11 cellular contexts compared by ENCODE assay signal in genomic region chr2:59232394-59233165, GRCh38.
A peak's percentile ranks its signal among the peaks of the same experiment; 100 is the strongest.
DNase-seq lines count a peak whose midpoint lies in the region; ATAC-seq and TF ChIP-seq lines count a peak whose summit lies in the region.
"Had no signal": no experiment of that assay in that cellular context is flagged by ENCODE, and none has a peak within 500 bp of the region (broad histone marks: within the 10 kb centered on the region; RNA-seq: fewer than 3 reads in every experiment).

No MANE protein-coding gene starts in this region.

- H3K4me1 ChIP-seq in PC-3 (ENCODE audit: insufficient read depth, low read length) (no peaks in the 10 kb centered on the region), right cardiac atrium (ENCODE audit: control insufficient read depth, insufficient read depth, low read length) (no peaks in the 10 kb centered on the region)
- H3K4me1 ChIP-seq: heart left ventricle, upper lobe of right lung had no signal

- ATAC-seq in GM19023 (IDR thresholded peaks at IDR 0.05; ENCODE audit: unreplicated experiment): peak; percentile 83
- peak; percentile 91 for ATAC-seq in GM21786 (IDR thresholded peaks at IDR 0.05; ENCODE audit: unreplicated experiment)
- peak; percentile 94 for ATAC-seq in HG03342 (IDR thresholded peaks at IDR 0.05; ENCODE audit: unreplicated experiment)
- ATAC-seq in PC-3: no peak
- no peak for ATAC-seq in Right ventricle myocardium inferior
- ATAC-seq in right cardiac atrium: no peak
- ATAC-seq: heart left ventricle, upper lobe of right lung had no signal

- no peak overlapping the region for H2AFZ ChIP-seq in PC-3 (ENCODE audit: low read length)

- H3K4me2 ChIP-seq in PC-3 (ENCODE audit: low read length): no peak overlapping the region

- H3K9me3 ChIP-seq in PC-3 (ENCODE audit: low read length): no peaks in the 10 kb centered on the region
- H3K9me3 ChIP-seq in right cardiac atrium (ENCODE audit: control insufficient read depth, low read length): no peaks in the 10 kb centered on the region
- H3K9me3 ChIP-seq: heart left ventricle, upper lobe of right lung had no signal

- 74% methylated on average over 10 of the region's 10 CpGs for WGBS in right cardiac atrium

- intact Hi-C loops in PC-3 (cut with micrococcal nuclease): no loop called here
- intact Hi-C loops in Right ventricle myocardium inferior (cut with DNase I): no loop called here
- intact Hi-C loops in right cardiac atrium (cut with DNase I): no loop called here

- POLR2A ChIA-PET in PC-3 (lab: Charles Lee; ENCODE audit: unreplicated experiment): no interaction called here

- CTCF ChIA-PET in PC-3 (lab: Charles Lee): no interaction called here

- H3F3A ChIP-seq in PC-3 (ENCODE audit: low read length, unreplicated experiment): no peaks in the 10 kb centered on the region

- no peaks in the 10 kb centered on the region for H4K20me1 ChIP-seq in PC-3 (ENCODE audit: low read length)

- no peaks in the 10 kb centered on the region for H3K36me3 ChIP-seq in PC-3 (ENCODE audit: low read depth, low read length)
- H3K36me3 ChIP-seq: heart left ventricle, upper lobe of right lung had no signal

- no peak overlapping the region for H3K4me3 ChIP-seq in PC-3 (ENCODE audit: low read length)
- no peak overlapping the region for H3K4me3 ChIP-seq in right cardiac atrium (ENCODE audit: low read length)
- H3K4me3 ChIP-seq: heart left ventricle, upper lobe of right lung had no signal

- TF ChIP-seq CTCF in PC-3 (conservative IDR thresholded peaks at IDR 0.05; ENCODE audit: low read depth, low read length): no peak

- no peaks in the 10 kb centered on the region for H3K9me2 ChIP-seq in PC-3 (replicated peaks; ENCODE audit: low read length)

- peak overlapping the region; percentile 24 for H3K27ac ChIP-seq in epithelial cell of prostate
- no peak overlapping the region for H3K27ac ChIP-seq in PC-3 (ENCODE audit: low read length)
- no peak overlapping the region for H3K27ac ChIP-seq in right cardiac atrium (ENCODE audit: low read length)
- H3K27ac ChIP-seq: heart left ventricle, upper lobe of right lung had no signal

- H3K9ac ChIP-seq in PC-3 (ENCODE audit: low read length): no peak overlapping the region

- H3K27me3 ChIP-seq in PC-3 (ENCODE audit: low read length) (no peaks in the 10 kb centered on the region), right cardiac atrium (ENCODE audit: control insufficient read depth, insufficient read depth) (no peaks in the 10 kb centered on the region)
- H3K27me3 ChIP-seq: heart left ventricle, upper lobe of right lung had no signal

- DNase-seq in epithelial cell of prostate (ENCODE audit: low read depth, low spot score): no peak
- no peak for DNase-seq in PC-3
- DNase-seq in activated naive CD4-positive, alpha-beta T cell treated with anti-CD3 and anti-CD28 coated beads, Interleukin-2, amount 50 U/mL, for 16 hours: no peak
- no peak for DNase-seq in Right ventricle myocardium inferior (ENCODE audit: missing footprints)
- DNase-seq in right cardiac atrium: no peak
- DNase-seq: activated CD4-positive, alpha-beta T cell treated with anti-CD3 and anti-CD28 coated beads, Interleukin-2, amount 50 U/mL, for 48 hours; heart left ventricle; upper lobe of right lung had no signal

- no peaks in the 10 kb centered on the region for H3K79me2 ChIP-seq in PC-3 (ENCODE audit: low read length)

- BruUV-seq in PC-3 (replicated peaks; lab: Mats Ljungman, UMichigan): no TSS peak

Comparison
In these comparisons a context has a peak if more than half of its experiments do, and no peak if none do; other contexts are left out.
1. ATAC-seq: peak in GM19023 (single experiment), GM21786 (single experiment) and HG03342 (single experiment); none in PC-3 (single experiment), Right ventricle myocardium inferior (single experiment) and right cardiac atrium (0 of 2).